ENCODE assay signal across 5 cellular contexts in genomic region chr9:117974108-117974507, GRCh38.
"Had no signal": no experiment of that assay in that cellular context is flagged by ENCODE, and none has a peak within 500 bp of the region (broad histone marks: within the 10 kb centered on the region; RNA-seq: fewer than 3 reads in every experiment).

No MANE protein-coding gene starts in this region.

- H3K27ac ChIP-seq: HL-60 had no signal

- ATAC-seq: HepG2, K562 had no signal

- DNase-seq: IMR-90, KBM-7 had no signal

- H3K4me3 ChIP-seq: K562 had no signal
